ENCODE assay signal across 15 cellular contexts in the genomic region with DNA sequence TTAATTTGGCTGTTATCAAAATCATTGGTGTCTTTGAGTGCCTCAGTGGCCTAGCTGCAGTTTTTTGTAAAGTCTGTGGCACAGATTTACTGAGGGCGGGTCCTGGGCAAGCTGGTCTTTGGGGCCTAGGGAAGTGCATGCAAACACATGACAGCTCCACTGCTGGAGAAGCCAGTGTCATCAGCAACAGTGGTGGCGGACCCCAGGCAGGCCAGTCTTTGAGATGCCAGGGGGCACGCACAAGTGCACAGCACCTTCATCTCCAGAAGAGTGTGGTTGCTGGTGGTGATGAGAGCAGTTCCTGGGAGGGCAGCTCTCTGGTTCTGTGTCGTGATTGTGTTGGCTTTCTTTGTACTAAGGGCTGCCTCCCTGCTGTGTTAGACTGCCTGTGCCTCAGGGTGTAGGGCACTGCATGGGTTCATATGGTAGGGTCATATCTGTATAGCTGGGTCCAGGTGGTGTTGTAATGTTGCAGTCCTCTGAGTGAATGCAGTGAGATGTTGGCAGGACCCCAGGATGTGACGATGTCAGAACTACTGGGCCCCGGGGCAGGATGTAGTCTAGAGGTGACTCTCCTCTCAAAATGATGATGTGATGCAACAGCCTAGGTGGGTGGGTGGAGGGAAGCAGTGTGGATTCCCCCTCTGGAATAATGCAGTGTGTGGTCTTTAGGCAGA.
"Had no signal": no experiment of that assay in that cellular context is flagged by ENCODE, and none has a peak within 500 bp of the region (broad histone marks: within the 10 kb centered on the region; RNA-seq: fewer than 3 reads in every experiment).

No MANE protein-coding gene starts in this region.

- H3K4me3 ChIP-seq: left ventricle myocardium inferior, tibial artery, uterus had no signal

- H3K9me3 ChIP-seq: tibial artery, uterus had no signal

- DNase-seq: activated CD4-positive, alpha-beta T cell treated with anti-CD3 and anti-CD28 coated beads for 1 hour; activated CD4-positive, alpha-beta T cell treated with anti-CD3 and anti-CD28 coated beads, Interleukin-2, amount 50 U/mL, for 4 hours; activated naive CD4-positive, alpha-beta T cell treated with Interleukin-2 at 50 U/mL for 16 hours; anterior cingulate cortex; hippocampal formation; left ventricle myocardium inferior; naive thymus-derived CD8-positive, alpha-beta T cell; retina; stimulated activated CD4-positive, alpha-beta T cell treated with anti-CD3 and anti-CD28 coated beads, Interleukin-15, amount 100 ng/mL, for 24 hours; stimulated activated CD4-positive, alpha-beta T cell treated with anti-CD3 and anti-CD28 coated beads, Interleukin-4, amount 100 ng/mL, for 1 hour; stimulated activated naive B cell treated with anti-CD40 and anti-IgM and Interleukin-4, amounts not matched to agents 10 μg/mL and 1 μg/mL and 100 μg/mL, for 72 hours; tibial artery; uterus had no signal

- H3K4me1 ChIP-seq: left ventricle myocardium inferior, tibial artery, uterus had no signal

- ATAC-seq: activated T-helper 17 cell treated with anti-CD3 and anti-CD28 coated beads, Interleukin-2, amount 50 U/mL, for 72 hours; naive thymus-derived CD8-positive, alpha-beta T cell; stimulated activated naive B cell treated with anti-CD40 and anti-IgM and Interleukin-4, amounts not matched to agents 10 μg/mL and 1 μg/mL and 100 μg/mL, for 72 hours had no signal

- H3K36me3 ChIP-seq: left ventricle myocardium inferior, tibial artery, uterus had no signal

- H3K27ac ChIP-seq: left ventricle myocardium inferior, tibial artery, uterus, VCaP had no signal

- H3K27me3 ChIP-seq: tibial artery, uterus had no signal
